Comparison of ENCODE assay signal across 2 cellular contexts in the genomic region with DNA sequence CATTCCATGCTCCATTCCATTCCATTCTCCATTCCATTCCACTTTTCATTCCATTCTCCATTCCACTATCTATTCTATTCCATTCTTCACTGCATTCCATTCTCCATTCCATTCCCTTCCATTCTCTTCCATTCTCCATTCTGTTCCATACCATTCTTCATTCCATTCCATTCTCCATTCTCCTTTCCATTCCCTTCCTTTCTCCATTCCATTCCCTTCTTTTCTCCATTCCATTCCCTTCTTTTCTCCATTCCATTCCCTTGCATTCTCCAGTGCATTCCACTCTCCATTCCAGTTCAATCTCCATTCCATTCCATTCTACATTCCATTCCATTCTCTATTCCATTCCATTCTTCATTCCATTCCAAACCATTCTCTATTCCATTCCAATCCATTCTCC.
TF ChIP-seq lines count a peak whose summit lies in the region.

No MANE protein-coding gene starts in this region.

TF ChIP-seq in HepG2, 621 proteins besides CTCF, POLR2A, EP300 and RAD21 (continued from another document):
- 0 out of 2 replicates have a peak, but pooled peaks have one; percentile 51 for TF ChIP-seq SOX6 (IDR thresholded peaks at IDR 0.05)
- no peak for TF ChIP-seq SOX6 (CRISPR knock-in tag; IDR thresholded peaks at IDR 0.05)

TF ChIP-seq in HEK293, 187 proteins besides CTCF, POLR2A, EP300 and RAD21 (continued from another document):
- TF ChIP-seq, protein P1, sequence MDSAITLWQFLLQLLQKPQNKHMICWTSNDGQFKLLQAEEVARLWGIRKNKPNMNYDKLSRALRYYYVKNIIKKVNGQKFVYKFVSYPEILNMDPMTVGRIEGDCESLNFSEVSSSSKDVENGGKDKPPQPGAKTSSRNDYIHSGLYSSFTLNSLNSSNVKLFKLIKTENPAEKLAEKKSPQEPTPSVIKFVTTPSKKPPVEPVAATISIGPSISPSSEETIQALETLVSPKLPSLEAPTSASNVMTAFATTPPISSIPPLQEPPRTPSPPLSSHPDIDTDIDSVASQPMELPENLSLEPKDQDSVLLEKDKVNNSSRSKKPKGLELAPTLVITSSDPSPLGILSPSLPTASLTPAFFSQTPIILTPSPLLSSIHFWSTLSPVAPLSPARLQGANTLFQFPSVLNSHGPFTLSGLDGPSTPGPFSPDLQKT (IDR thresholded peaks at IDR 0.05; ENCODE audit: borderline replicate concordance, low read depth, low read length), result no peak
- TF ChIP-seq ZNF530 (tag by site-specific recombination; IDR thresholded peaks at IDR 0.05; ENCODE audit: low read depth), result 0 out of 2 replicates have a peak, but pooled peaks have one; percentile 25
